In the genomic region with DNA sequence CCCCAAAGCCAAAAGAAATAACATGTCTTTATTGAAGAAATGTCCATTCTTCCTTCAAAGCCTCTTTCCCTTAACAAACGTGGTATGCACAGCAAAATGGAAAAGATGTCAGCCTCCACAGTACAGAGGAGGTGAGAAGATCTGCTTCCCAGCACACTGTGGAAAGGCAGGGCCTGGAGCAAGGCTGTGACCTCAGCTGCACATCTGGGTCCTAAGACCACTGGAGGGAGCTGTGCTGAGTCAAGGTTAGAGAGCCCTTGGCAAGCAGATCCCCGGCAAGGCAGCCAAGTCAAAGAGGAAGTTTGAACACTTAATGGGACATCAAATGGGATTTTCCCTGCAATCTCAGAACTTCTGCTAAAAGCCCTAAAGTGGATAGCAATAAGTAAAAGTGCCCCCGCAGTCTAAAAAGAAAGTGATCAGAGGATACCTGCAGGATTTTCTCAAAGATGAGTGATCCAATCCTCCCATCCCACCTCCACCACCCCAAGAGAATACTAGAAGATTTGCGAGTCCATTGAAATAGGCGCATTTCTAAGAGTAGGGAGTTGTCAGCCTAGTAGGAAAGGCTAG, we compare ENCODE assay signal across 2 cellular contexts.
A peak's percentile ranks its signal among the peaks of the same experiment; 100 is the strongest.
TF ChIP-seq lines count a peak whose summit lies in the region.

No MANE protein-coding gene starts in this region.

TF ChIP-seq in K562, 482 proteins besides CTCF, POLR2A, EP300 and RAD21 (continues in another document):
- TF ChIP-seq, protein P1, sequence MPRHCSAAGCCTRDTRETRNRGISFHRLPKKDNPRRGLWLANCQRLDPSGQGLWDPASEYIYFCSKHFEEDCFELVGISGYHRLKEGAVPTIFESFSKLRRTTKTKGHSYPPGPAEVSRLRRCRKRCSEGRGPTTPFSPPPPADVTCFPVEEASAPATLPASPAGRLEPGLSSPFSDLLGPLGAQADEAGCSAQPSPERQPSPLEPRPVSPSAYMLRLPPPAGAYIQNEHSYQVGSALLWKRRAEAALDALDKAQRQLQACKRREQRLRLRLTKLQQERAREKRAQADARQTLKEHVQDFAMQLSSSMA (CRISPR knock-in tag; IDR thresholded peaks at IDR 0.05), result no peak
- peak; percentile 41; the same call in 1 of the 2 replicates for TF ChIP-seq L3MBTL2 (IDR thresholded peaks at IDR 0.05)
- TF ChIP-seq CC2D1A (IDR thresholded peaks at IDR 0.05), result no peak
- TF ChIP-seq JUND (IDR thresholded peaks at IDR 0.05; ENCODE audit: borderline replicate concordance, low read depth, low read length), result peak; percentile 78
- peak; percentile 53; the same call in 1 of the 3 replicates for TF ChIP-seq JUND (tag; IDR thresholded peaks at IDR 0.05; ENCODE audit: borderline replicate concordance, low read depth, low read length)
- TF ChIP-seq TRIM24 (IDR thresholded peaks at IDR 0.05), result no peak
- no peak for TF ChIP-seq HNRNPH1 (optimal IDR thresholded peaks at IDR 0.05; ENCODE audit: low read depth, low read length)
- TF ChIP-seq ZNF384 (IDR thresholded peaks at IDR 0.05; ENCODE audit: low read depth, low read length), result peak; percentile 53; the same call in 1 of the 2 replicates
- 0 out of 2 replicates have a peak, but pooled peaks have one; percentile 22 for TF ChIP-seq BHLHE40 (IDR thresholded peaks at IDR 0.05; ENCODE audit: low read length)
- TF ChIP-seq SMC3 (conservative IDR thresholded peaks at IDR 0.05; ENCODE audit: insufficient read depth, low read depth, low read length), result 0 out of 2 replicates have a peak, but pooled peaks have one; percentile 33
- TF ChIP-seq NFATC3 (IDR thresholded peaks at IDR 0.05), result no peak
- TF ChIP-seq CXXC5 (CRISPR knock-in tag; IDR thresholded peaks at IDR 0.05), result no peak
- TF ChIP-seq CSDE1 (IDR thresholded peaks at IDR 0.05), result no peak
- TF ChIP-seq RFX7 (CRISPR knock-in tag; IDR thresholded peaks at IDR 0.05), result no peak
- TF ChIP-seq POLR2H (tag; IDR thresholded peaks at IDR 0.05; ENCODE audit: low read depth), result no peak
- peak; percentile 35; the same call in 1 of the 2 replicates for TF ChIP-seq TFAP4 (CRISPR knock-in tag; IDR thresholded peaks at IDR 0.05; ENCODE audit: borderline replicate concordance)
- no peak for TF ChIP-seq ZNF124 (CRISPR knock-in tag; IDR thresholded peaks at IDR 0.05)
- TF ChIP-seq ZFP91 (CRISPR knock-in tag; IDR thresholded peaks at IDR 0.05), result no peak
- TF ChIP-seq, protein P2, sequence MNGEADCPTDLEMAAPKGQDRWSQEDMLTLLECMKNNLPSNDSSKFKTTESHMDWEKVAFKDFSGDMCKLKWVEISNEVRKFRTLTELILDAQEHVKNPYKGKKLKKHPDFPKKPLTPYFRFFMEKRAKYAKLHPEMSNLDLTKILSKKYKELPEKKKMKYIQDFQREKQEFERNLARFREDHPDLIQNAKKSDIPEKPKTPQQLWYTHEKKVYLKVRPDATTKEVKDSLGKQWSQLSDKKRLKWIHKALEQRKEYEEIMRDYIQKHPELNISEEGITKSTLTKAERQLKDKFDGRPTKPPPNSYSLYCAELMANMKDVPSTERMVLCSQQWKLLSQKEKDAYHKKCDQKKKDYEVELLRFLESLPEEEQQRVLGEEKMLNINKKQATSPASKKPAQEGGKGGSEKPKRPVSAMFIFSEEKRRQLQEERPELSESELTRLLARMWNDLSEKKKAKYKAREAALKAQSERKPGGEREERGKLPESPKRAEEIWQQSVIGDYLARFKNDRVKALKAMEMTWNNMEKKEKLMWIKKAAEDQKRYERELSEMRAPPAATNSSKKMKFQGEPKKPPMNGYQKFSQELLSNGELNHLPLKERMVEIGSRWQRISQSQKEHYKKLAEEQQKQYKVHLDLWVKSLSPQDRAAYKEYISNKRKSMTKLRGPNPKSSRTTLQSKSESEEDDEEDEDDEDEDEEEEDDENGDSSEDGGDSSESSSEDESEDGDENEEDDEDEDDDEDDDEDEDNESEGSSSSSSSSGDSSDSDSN (IDR thresholded peaks at IDR 0.05; ENCODE audit: borderline replicate concordance in 1 of 2, low read depth in 2 of 2, low read length in 2 of 2), result 0 out of 4 replicates have a peak, but pooled peaks of 1 of the 2 experiments have one; percentile 41
- no peak for TF ChIP-seq ZNF699 (CRISPR knock-in tag; IDR thresholded peaks at IDR 0.05; ENCODE audit: insufficient replicate concordance)
- TF ChIP-seq, protein P3, sequence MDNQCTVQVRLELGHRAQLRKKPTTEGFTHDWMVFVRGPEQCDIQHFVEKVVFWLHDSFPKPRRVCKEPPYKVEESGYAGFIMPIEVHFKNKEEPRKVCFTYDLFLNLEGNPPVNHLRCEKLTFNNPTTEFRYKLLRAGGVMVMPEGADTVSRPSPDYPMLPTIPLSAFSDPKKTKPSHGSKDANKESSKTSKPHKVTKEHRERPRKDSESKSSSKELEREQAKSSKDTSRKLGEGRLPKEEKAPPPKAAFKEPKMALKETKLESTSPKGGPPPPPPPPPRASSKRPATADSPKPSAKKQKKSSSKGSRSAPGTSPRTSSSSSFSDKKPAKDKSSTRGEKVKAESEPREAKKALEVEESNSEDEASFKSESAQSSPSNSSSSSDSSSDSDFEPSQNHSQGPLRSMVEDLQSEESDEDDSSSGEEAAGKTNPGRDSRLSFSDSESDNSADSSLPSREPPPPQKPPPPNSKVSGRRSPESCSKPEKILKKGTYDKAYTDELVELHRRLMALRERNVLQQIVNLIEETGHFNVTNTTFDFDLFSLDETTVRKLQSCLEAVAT (IDR thresholded peaks at IDR 0.05), result no peak
- peak; percentile 14 for TF ChIP-seq ZFP36 (IDR thresholded peaks at IDR 0.05; ENCODE audit: low read depth, low read length, partially characterized antibody)
- TF ChIP-seq RFX5 (IDR thresholded peaks at IDR 0.05; ENCODE audit: low read depth, low read length), result no peak
- TF ChIP-seq NRF1 (conservative IDR thresholded peaks at IDR 0.05 in 1 of 2, IDR thresholded peaks at IDR 0.05 in 1 of 2), result 0 out of 4 replicates have a peak, but pooled peaks have one; percentile 12 to 16

TF ChIP-seq in liver, 16 proteins besides CTCF, POLR2A, EP300 and RAD21:
- TF ChIP-seq YY1 (IDR thresholded peaks at IDR 0.05) (no peak), MAX (IDR thresholded peaks at IDR 0.05) (no peak), HNF4G (IDR thresholded peaks at IDR 0.05) (no peak), RXRA (IDR thresholded peaks at IDR 0.05) (peak; percentile 33 to 35), HNF4A (conservative IDR thresholded peaks at IDR 0.05) (peak; percentile 31 to 66), FOXA2 (IDR thresholded peaks at IDR 0.05) (no peak), ZBTB33 (IDR thresholded peaks at IDR 0.05) (no peak)
- TF ChIP-seq, protein P4, sequence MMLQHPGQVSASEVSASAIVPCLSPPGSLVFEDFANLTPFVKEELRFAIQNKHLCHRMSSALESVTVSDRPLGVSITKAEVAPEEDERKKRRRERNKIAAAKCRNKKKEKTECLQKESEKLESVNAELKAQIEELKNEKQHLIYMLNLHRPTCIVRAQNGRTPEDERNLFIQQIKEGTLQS (IDR thresholded peaks at IDR 0.05), result no peak
TF ChIP-seq in liver: peak in this region for 2.
